In the genomic region with DNA sequence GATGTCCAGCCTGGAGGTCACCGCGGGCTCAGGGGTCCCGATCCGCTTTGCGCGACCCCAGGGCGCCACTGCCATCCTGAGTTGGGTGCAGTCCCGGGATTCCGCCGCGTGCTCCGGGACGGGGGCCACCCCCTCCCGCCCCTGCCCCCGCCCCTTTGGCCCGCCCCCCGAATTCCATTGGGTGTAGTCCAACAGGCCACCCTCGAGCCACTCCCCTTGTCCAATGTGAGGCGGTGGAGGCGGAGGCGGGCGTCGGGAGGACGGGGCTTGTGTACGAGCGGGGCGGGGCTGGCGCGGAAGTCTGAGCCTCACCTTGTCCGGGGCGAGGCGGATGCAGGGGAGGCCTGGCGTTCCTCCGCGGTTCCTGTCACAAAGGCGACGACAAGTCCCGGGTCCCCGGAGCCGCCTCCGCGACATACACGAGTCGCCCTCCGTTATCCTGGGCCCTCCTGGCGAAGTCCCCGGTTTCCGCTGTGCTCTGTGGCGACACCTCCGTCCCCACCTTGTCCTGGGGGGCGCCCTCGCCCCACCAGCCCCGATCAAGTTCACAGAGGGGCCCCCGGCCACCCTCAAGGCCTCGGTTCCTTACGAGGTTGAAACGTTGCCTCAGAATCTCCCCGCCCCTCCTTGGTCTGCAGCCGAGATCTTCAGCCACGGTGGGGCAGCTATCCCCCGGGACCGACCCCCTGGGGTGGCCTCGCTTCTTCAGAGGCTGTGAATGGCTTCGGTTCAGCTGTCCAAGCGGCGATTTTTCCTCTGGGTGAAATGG, we compare ENCODE assay signal across 8 cellular contexts. TPM values are rescaled to one million over a fixed set of nuclear protein-coding genes. Genes with fewer than 3 reads are reported as not detected.
A peak's percentile ranks its signal among the peaks of the same experiment; 100 is the strongest.
DNase-seq lines count a peak whose midpoint lies in the region; TF ChIP-seq lines count a peak whose summit lies in the region.

No MANE protein-coding gene starts in this region.

- H3K4me2 ChIP-seq in H9 (ENCODE audit: insufficient read depth, insufficient read length, low read length) (peak overlapping the region; percentile 99), MM.1S (ENCODE audit: low read depth, low read length) (peak overlapping the region; percentile 96), neural cell (ENCODE audit: low read length) (peak overlapping the region; percentile 87)

- peak overlapping the region; percentile 94 for H3K14ac ChIP-seq in H9 (ENCODE audit: insufficient read depth, low read length)

- no peak overlapping the region for H4K8ac ChIP-seq in H9 (replicated peaks; ENCODE audit: insufficient read length, low read depth, low read length)

- H3K27ac ChIP-seq in H9 (ENCODE audit: insufficient read length, low read depth, low read length), result peak overlapping the region; percentile 43
- peak overlapping the region; percentile 95 for H3K27ac ChIP-seq in MM.1S (ENCODE audit: low read length)
- peak overlapping the region; percentile 97 for H3K27ac ChIP-seq in neural cell (ENCODE audit: low read length)

- H3F3A ChIP-seq in MM.1S (ENCODE audit: insufficient read depth, low read length), result peaks cover 57% of the 10 kb centered on the region
- peaks cover 7% of the 10 kb centered on the region for H3F3A ChIP-seq in neural cell (ENCODE audit: insufficient read depth, low read length, poor library complexity, severe bottlenecking)

- H3K27ac Mint-ChIP-seq in H9, result peak overlapping the region; percentile 98 to 99 (median 99)
- peak overlapping the region; percentile 96 for H3K27ac Mint-ChIP-seq in stimulated activated naive CD8-positive, alpha-beta T cell treated with anti-CD3 and anti-CD28 coated beads, Interleukin-15, Interleukin-2, amounts not matched to agents 100 ng/mL and 50 ng/mL, for 24 hours

- H2BK5ac ChIP-seq in H9 (ENCODE audit: insufficient read length, low read length), result no peak overlapping the region

- H4K20me1 ChIP-seq in H9 (ENCODE audit: control insufficient read depth, insufficient read depth, insufficient read length) (peaks cover 5% of the 10 kb centered on the region), MM.1S (ENCODE audit: insufficient read depth, low read length) (peaks cover 4% of the 10 kb centered on the region; the same call in 1 of the 2 replicates), neural cell (ENCODE audit: insufficient read depth) (no peaks in the 10 kb centered on the region)

- H3K27me3 ChIP-seq in H9 (ENCODE audit: insufficient read depth, low read length) (no peaks in the 10 kb centered on the region), MM.1S (replicated peaks; ENCODE audit: insufficient read depth, low read length) (no peaks in the 10 kb centered on the region), neural cell (ENCODE audit: insufficient read depth, low read depth, low read length) (no peaks in the 10 kb centered on the region)

- no peak overlapping the region for H4K91ac ChIP-seq in H9 (ENCODE audit: insufficient read length, low read depth, low read length)

- H3K36me3 Mint-ChIP-seq in H9 (ENCODE audit: insufficient read depth in 1 of 3, low read depth in 3 of 3), result peaks cover 31 to 41% (median 38%) of the 10 kb centered on the region in 3 experiments
- peaks cover 22% of the 10 kb centered on the region for H3K36me3 Mint-ChIP-seq in stimulated activated naive CD8-positive, alpha-beta T cell treated with anti-CD3 and anti-CD28 coated beads, Interleukin-15, Interleukin-2, amounts not matched to agents 100 ng/mL and 50 ng/mL, for 24 hours (ENCODE audit: low read depth)

- peaks cover 7% of the 10 kb centered on the region; the same call in 1 of the 2 replicates for H3K4me1 ChIP-seq in H9 (ENCODE audit: insufficient read depth, low read length)
- H3K4me1 ChIP-seq in MM.1S (ENCODE audit: low read length), result peaks cover 37% of the 10 kb centered on the region

- no peak overlapping the region; the same call in 1 of the 2 replicates for H3K4ac ChIP-seq in H9 (ENCODE audit: low read depth, low read length)

- TF ChIP-seq CTCF in H9 (conservative IDR thresholded peaks at IDR 0.05) (no peak), MM.1S (IDR thresholded peaks at IDR 0.05; ENCODE audit: low read length) (0 out of 2 replicates have a peak, but pooled peaks have one; percentile 14), fibroblast of villous mesenchyme (IDR thresholded peaks at IDR 0.05; ENCODE audit: insufficient read depth, low read depth, low read length) (no peak), neural cell (IDR thresholded peaks at IDR 0.05; ENCODE audit: poor library complexity, severe bottlenecking) (no peak)

- DNase-seq in EH (ENCODE audit: low read depth) (peak; percentile 97), H9 (peak; percentile 98), MM.1S (peak; percentile 98), SHP77 treated with DMSO at 0.1 percent for 48 hours (lab: John Stamatoyannopoulos, UW) (peak; percentile 52), activated gamma-delta T cell treated with Interleukin-2 at 50 U/mL for 16 hours (peak; percentile 98), fibroblast of villous mesenchyme (ENCODE audit: low read depth) (peak; percentile 97)

- H3T11ph ChIP-seq in H9 (ENCODE audit: low read length), result no peak overlapping the region

- H3K27me3 Mint-ChIP-seq in H9 (ENCODE audit: low read depth), result no peaks in the 10 kb centered on the region
- no peaks in the 10 kb centered on the region for H3K27me3 Mint-ChIP-seq in stimulated activated naive CD8-positive, alpha-beta T cell treated with anti-CD3 and anti-CD28 coated beads, Interleukin-15, Interleukin-2, amounts not matched to agents 100 ng/mL and 50 ng/mL, for 24 hours

- peak overlapping the region; percentile 93 for H3K4me3 ChIP-seq in MM.1S (ENCODE audit: low read length)
- H3K4me3 ChIP-seq in fibroblast of villous mesenchyme (ENCODE audit: low read depth, low read length), result peak overlapping the region; percentile 75
- peak overlapping the region; percentile 75 for H3K4me3 ChIP-seq in neural cell (ENCODE audit: low read length)

- H3K9me2 ChIP-seq in MM.1S (replicated peaks; ENCODE audit: insufficient read depth, low read length), result no peaks in the 10 kb centered on the region
- no peaks in the 10 kb centered on the region for H3K9me2 ChIP-seq in neural cell (ENCODE audit: insufficient read depth, low read length)

- H2BK20ac ChIP-seq in H9 (ENCODE audit: low read depth, low read length, poor library complexity, severe bottlenecking), result no peak overlapping the region

- H3K9me3 ChIP-seq in H9 (ENCODE audit: control insufficient read depth, low read depth, low read length) (no peaks in the 10 kb centered on the region), MM.1S (replicated peaks; ENCODE audit: insufficient read depth, low read length) (no peaks in the 10 kb centered on the region), neural cell (ENCODE audit: low read length) (no peaks in the 10 kb centered on the region)

- H3K4me3 Mint-ChIP-seq in H9, result peak overlapping the region; percentile 89 to 94
- peak overlapping the region; percentile 91 for H3K4me3 Mint-ChIP-seq in stimulated activated naive CD8-positive, alpha-beta T cell treated with anti-CD3 and anti-CD28 coated beads, Interleukin-15, Interleukin-2, amounts not matched to agents 100 ng/mL and 50 ng/mL, for 24 hours

- no peak overlapping the region for H2BK120ac ChIP-seq in H9 (ENCODE audit: low read depth, low read length, poor library complexity, severe bottlenecking)

- no peaks in the 10 kb centered on the region for H3K79me1 ChIP-seq in H9 (ENCODE audit: insufficient read depth, low read depth, low read length, poor library complexity, severe bottlenecking)

- H3K36me3 ChIP-seq in MM.1S (replicated peaks; ENCODE audit: insufficient read depth, low read length), result no peaks in the 10 kb centered on the region; the same call in 1 of the 2 replicates
- no peaks in the 10 kb centered on the region for H3K36me3 ChIP-seq in neural cell (ENCODE audit: insufficient read depth, low read length)

- H3K79me2 ChIP-seq in H9 (ENCODE audit: insufficient read depth, low read length) (peaks cover 45% of the 10 kb centered on the region), MM.1S (ENCODE audit: low read length) (peaks cover 54% of the 10 kb centered on the region), neural cell (replicated peaks; ENCODE audit: insufficient read depth, low read length) (peaks cover 47% of the 10 kb centered on the region)

- H2BK15ac ChIP-seq in H9 (ENCODE audit: low read depth, low read length), result no peak overlapping the region

- no peak overlapping the region for H2AK5ac ChIP-seq in H9 (ENCODE audit: insufficient read length, low read length)

- peaks cover 25 to 39% of the 10 kb centered on the region in 2 experiments for H3K4me1 Mint-ChIP-seq in H9
- peaks cover 57% of the 10 kb centered on the region for H3K4me1 Mint-ChIP-seq in stimulated activated naive CD8-positive, alpha-beta T cell treated with anti-CD3 and anti-CD28 coated beads, Interleukin-15, Interleukin-2, amounts not matched to agents 100 ng/mL and 50 ng/mL, for 24 hours (ENCODE audit: low read depth)

- peak overlapping the region; percentile 94 for H3K9ac ChIP-seq in H9 (ENCODE audit: extremely low read depth, insufficient read length, low read length)
- H3K9ac ChIP-seq in MM.1S (ENCODE audit: low read length), result peak overlapping the region; percentile 98
- H3K9ac ChIP-seq in neural cell (ENCODE audit: low read length), result peak overlapping the region; percentile 98

- 0 out of 5 replicates have a peak, but pooled peaks cover 0 to 4% of the 10 kb centered on the region in 2 experiments for H3K9me3 Mint-ChIP-seq in H9
- H3K9me3 Mint-ChIP-seq in stimulated activated naive CD8-positive, alpha-beta T cell treated with anti-CD3 and anti-CD28 coated beads, Interleukin-15, Interleukin-2, amounts not matched to agents 100 ng/mL and 50 ng/mL, for 24 hours, result no peaks in the 10 kb centered on the region

- H3K23me2 ChIP-seq in H9 (ENCODE audit: insufficient read length, low read depth, low read length, poor library complexity, severe bottlenecking), result peaks cover 13% of the 10 kb centered on the region

- TF ChIP-seq RAD21 in neural cell (conservative IDR thresholded peaks at IDR 0.05), result no peak

- no CpG with 5 or more reads among the region's 66 CpGs for WGBS in H9 (ENCODE audit: extremely low coverage, insufficient read length, low lambda C conversion rate)

- H4K5ac ChIP-seq in H9 (ENCODE audit: insufficient read length, low read depth, low read length), result no peak overlapping the region

- no peak overlapping the region for H3K56ac ChIP-seq in H9 (ENCODE audit: insufficient read length, low read depth, low read length)

- H2BK12ac ChIP-seq in H9 (ENCODE audit: insufficient read length, low read depth, low read length), result peak overlapping the region; percentile 30

- H2AFZ ChIP-seq in H9 (ENCODE audit: low read length), result no peak overlapping the region
- H2AFZ ChIP-seq in MM.1S (ENCODE audit: low read length), result no peak overlapping the region
- no peak overlapping the region for H2AFZ ChIP-seq in neural cell (ENCODE audit: low read depth, low read length)

- peak; percentile 45 for TF ChIP-seq EP300 in neural cell (conservative IDR thresholded peaks at IDR 0.05; ENCODE audit: poor library complexity, severe bottlenecking)

- H3K18ac ChIP-seq in H9 (ENCODE audit: insufficient read length, low read depth, low read length), result peak overlapping the region; percentile 89

- H3K23ac ChIP-seq in H9 (ENCODE audit: insufficient read length, low read depth, low read length), result no peak overlapping the region

TF ChIP-seq in neural cell, 6 proteins besides CTCF, POLR2A, EP300 and RAD21 (continues in another document):
- TF ChIP-seq EZH2 (IDR thresholded peaks at IDR 0.05; ENCODE audit: borderline replicate concordance, insufficient read depth, low read length, poor library complexity, severe bottlenecking), result no peak

RNA-seq across cellular contexts. Expression of a gene that starts 1.2 kb away (rescaled TPM):
- total RNA-seq in H9 (2021) (81.3 and 92.7 TPM in 2 replicates), fibroblast of villous mesenchyme (392 and 421 TPM in 2 replicates)
- polyA plus RNA-seq in neural cell, result 23.2 and 26.4 TPM in 2 replicates
- polyA minus RNA-seq in neural cell, result 66.4 and 70.8 TPM in 2 replicates

Comparison
In these comparisons a context has a peak if more than half of its experiments do, and no peak if none do; other contexts are left out.
1. Peak in every context shown above with its lines: DNase-seq, H3K4me3 ChIP-seq and H3K27ac ChIP-seq.
2. H3K27ac ChIP-seq: peak in every context shown above with its lines; median percentile 97 in neural cell; 95 in MM.1S; 43 in H9.